Comparison of ENCODE assay signal across 8 cellular contexts in genomic region chr11:63986156-63986931, GRCh38. TPM values are rescaled to one million over a fixed set of nuclear protein-coding genes. Genes with fewer than 3 reads are reported as not detected.
DNase-seq lines count a peak whose midpoint lies in the region; ATAC-seq and TF ChIP-seq lines count a peak whose summit lies in the region.

A gene with protein sequence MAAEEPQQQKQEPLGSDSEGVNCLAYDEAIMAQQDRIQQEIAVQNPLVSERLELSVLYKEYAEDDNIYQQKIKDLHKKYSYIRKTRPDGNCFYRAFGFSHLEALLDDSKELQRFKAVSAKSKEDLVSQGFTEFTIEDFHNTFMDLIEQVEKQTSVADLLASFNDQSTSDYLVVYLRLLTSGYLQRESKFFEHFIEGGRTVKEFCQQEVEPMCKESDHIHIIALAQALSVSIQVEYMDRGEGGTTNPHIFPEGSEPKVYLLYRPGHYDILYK (plus strand): TSS chr11:63986438. CDS start chr11:63986457, 19 bp downstream.

- H3K27me3 ChIP-seq in kidney epithelial cell (ENCODE audit: control insufficient read depth, insufficient read depth, low read length) = no peaks in the 10 kb centered on the region

- peak within 1 kb of the TSS; percentile 98 for H3K27ac Mint-ChIP-seq in chondrocyte (ENCODE audit: unreplicated experiment)

- peaks cover 6% of the 10 kb centered on the region for H3K36me3 ChIP-seq in kidney epithelial cell (ENCODE audit: control insufficient read depth, insufficient read depth, low read length)

- DNase-seq in AG08396 (ENCODE audit: low spot score) = peak; percentile 97
- peak; percentile 81 for DNase-seq in NCI-H460 (ENCODE audit: extremely low read depth, low read depth)
- peak; percentile 79 to 84 for DNase-seq in activated CD4-positive, alpha-beta T cell treated with anti-CD3 and anti-CD28 coated beads for 24 hours (ENCODE audit: low read depth in 2 of 2)
- DNase-seq in chondrocyte (ENCODE audit: low spot score) = no peak
- peak; percentile 71 for DNase-seq in kidney epithelial cell (ENCODE audit: low read depth)
- DNase-seq in stimulated activated CD4-positive, alpha-beta T cell treated with anti-CD3 and anti-CD28 coated beads, Interleukin-15, amount 100 ng/mL, for 48 hours (ENCODE audit: low read depth in 2 of 2) = peak; percentile 75 to 84

- no peak for TF ChIP-seq CTCF in chondrocyte (IDR thresholded peaks at IDR 0.05)
- no peak for TF ChIP-seq CTCF in kidney epithelial cell (IDR thresholded peaks at IDR 0.05; ENCODE audit: insufficient read depth, low read length, poor library complexity, severe bottlenecking)

- peak within 1 kb of the TSS; percentile 89 for H3K4me3 Mint-ChIP-seq in chondrocyte (ENCODE audit: unreplicated experiment)

- ATAC-seq in GM19025 (IDR thresholded peaks at IDR 0.05; ENCODE audit: low read depth, unreplicated experiment) (peak; percentile 80), HG03354 (IDR thresholded peaks at IDR 0.05; ENCODE audit: poor library complexity, severe bottlenecking, unreplicated experiment) (peak; percentile 90)

- no peaks in the 10 kb centered on the region for H3K9me3 Mint-ChIP-seq in chondrocyte (ENCODE audit: low read depth)

- no peaks in the 10 kb centered on the region for H3K27me3 Mint-ChIP-seq in chondrocyte (ENCODE audit: low read depth)

- peaks cover 5% of the 10 kb centered on the region for H3K36me3 Mint-ChIP-seq in chondrocyte (ENCODE audit: low read depth)

- H3K4me3 ChIP-seq in kidney epithelial cell (ENCODE audit: low read depth, low read length) = peak within 1 kb of the TSS; percentile 87

- H3K4me1 Mint-ChIP-seq in chondrocyte (ENCODE audit: low read depth) = peaks cover 25% of the 10 kb centered on the region

RNA-seq across cellular contexts. Expression of the gene that starts here (rescaled TPM):
- 32.8 and 43.6 TPM in 2 replicates for total RNA-seq in NCI-H460 (2014; rRNA removed; shearing (Covaris generic))
- 115 TPM in 2 replicates for polyA plus RNA-seq in NCI-H460 (2014; cell fraction: nucleus; rRNA removed)
- total RNA-seq in chondrocyte (51.6 to 58.6 TPM (median 52.2 TPM) in 3 replicates), kidney epithelial cell (100.0 and 119 TPM in 2 replicates)
